1 cellular context compared by ENCODE assay signal in genomic region chr1:54716299-54717047, GRCh38.
TF ChIP-seq lines count a peak whose summit lies in the region.

No MANE protein-coding gene starts in this region.

TF ChIP-seq in GM23338, 12 proteins besides CTCF, POLR2A, EP300 and RAD21 (continued from another document):
- TF ChIP-seq, protein P1, sequence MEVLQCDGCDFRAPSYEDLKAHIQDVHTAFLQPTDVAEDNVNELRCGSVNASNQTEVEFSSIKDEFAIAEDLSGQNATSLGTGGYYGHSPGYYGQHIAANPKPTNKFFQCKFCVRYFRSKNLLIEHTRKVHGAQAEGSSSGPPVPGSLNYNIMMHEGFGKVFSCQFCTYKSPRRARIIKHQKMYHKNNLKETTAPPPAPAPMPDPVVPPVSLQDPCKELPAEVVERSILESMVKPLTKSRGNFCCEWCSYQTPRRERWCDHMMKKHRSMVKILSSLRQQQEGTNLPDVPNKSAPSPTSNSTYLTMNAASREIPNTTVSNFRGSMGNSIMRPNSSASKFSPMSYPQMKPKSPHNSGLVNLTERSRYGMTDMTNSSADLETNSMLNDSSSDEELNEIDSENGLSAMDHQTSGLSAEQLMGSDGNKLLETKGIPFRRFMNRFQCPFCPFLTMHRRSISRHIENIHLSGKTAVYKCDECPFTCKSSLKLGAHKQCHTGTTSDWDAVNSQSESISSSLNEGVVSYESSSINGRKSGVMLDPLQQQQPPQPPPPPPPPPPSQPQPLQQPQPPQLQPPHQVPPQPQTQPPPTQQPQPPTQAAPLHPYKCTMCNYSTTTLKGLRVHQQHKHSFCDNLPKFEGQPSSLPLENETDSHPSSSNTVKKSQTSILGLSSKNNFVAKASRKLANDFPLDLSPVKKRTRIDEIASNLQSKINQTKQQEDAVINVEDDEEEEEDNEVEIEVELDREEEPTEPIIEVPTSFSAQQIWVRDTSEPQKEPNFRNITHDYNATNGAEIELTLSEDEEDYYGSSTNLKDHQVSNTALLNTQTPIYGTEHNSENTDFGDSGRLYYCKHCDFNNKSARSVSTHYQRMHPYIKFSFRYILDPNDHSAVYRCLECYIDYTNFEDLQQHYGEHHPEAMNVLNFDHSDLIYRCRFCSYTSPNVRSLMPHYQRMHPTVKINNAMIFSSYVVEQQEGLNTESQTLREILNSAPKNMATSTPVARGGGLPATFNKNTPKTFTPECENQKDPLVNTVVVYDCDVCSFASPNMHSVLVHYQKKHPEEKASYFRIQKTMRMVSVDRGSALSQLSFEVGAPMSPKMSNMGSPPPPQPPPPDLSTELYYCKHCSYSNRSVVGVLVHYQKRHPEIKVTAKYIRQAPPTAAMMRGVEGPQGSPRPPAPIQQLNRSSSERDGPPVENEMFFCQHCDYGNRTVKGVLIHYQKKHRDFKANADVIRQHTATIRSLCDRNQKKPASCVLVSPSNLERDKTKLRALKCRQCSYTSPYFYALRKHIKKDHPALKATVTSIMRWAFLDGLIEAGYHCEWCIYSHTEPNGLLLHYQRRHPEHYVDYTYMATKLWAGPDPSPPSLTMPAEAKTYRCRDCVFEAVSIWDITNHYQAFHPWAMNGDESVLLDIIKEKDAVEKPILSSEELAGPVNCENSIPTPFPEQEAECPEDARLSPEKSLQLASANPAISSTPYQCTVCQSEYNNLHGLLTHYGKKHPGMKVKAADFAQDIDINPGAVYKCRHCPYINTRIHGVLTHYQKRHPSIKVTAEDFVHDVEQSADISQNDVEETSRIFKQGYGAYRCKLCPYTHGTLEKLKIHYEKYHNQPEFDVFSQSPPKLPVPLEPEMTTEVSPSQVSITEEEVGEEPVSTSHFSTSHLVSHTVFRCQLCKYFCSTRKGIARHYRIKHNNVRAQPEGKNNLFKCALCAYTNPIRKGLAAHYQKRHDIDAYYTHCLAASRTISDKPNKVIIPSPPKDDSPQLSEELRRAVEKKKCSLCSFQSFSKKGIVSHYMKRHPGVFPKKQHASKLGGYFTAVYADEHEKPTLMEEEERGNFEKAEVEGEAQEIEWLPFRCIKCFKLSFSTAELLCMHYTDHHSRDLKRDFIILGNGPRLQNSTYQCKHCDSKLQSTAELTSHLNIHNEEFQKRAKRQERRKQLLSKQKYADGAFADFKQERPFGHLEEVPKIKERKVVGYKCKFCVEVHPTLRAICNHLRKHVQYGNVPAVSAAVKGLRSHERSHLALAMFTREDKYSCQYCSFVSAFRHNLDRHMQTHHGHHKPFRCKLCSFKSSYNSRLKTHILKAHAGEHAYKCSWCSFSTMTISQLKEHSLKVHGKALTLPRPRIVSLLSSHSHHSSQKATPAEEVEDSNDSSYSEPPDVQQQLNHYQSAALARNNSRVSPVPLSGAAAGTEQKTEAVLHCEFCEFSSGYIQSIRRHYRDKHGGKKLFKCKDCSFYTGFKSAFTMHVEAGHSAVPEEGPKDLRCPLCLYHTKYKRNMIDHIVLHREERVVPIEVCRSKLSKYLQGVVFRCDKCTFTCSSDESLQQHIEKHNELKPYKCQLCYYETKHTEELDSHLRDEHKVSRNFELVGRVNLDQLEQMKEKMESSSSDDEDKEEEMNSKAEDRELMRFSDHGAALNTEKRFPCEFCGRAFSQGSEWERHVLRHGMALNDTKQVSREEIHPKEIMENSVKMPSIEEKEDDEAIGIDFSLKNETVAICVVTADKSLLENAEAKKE (CRISPR knock-in tag; IDR thresholded peaks at IDR 0.05) = no peak
- TF ChIP-seq ETS1 (IDR thresholded peaks at IDR 0.05) = no peak
- no peak for TF ChIP-seq JUNB (IDR thresholded peaks at IDR 0.05; ENCODE audit: unreplicated experiment)
- TF ChIP-seq EZH2 (IDR thresholded peaks at IDR 0.05; ENCODE audit: low read depth, unreplicated experiment) = no peak
- TF ChIP-seq NANOG (IDR thresholded peaks at IDR 0.05; ENCODE audit: borderline replicate concordance) = no peak
- TF ChIP-seq REST (IDR thresholded peaks at IDR 0.05; ENCODE audit: unreplicated experiment) = no peak
- no peak for TF ChIP-seq POLR2AphosphoS5 (IDR thresholded peaks at IDR 0.05; ENCODE audit: low read depth)
TF ChIP-seq in GM23338: peak in this region for 0.
